ENCODE assay signal across 13 cellular contexts in the genomic region with DNA sequence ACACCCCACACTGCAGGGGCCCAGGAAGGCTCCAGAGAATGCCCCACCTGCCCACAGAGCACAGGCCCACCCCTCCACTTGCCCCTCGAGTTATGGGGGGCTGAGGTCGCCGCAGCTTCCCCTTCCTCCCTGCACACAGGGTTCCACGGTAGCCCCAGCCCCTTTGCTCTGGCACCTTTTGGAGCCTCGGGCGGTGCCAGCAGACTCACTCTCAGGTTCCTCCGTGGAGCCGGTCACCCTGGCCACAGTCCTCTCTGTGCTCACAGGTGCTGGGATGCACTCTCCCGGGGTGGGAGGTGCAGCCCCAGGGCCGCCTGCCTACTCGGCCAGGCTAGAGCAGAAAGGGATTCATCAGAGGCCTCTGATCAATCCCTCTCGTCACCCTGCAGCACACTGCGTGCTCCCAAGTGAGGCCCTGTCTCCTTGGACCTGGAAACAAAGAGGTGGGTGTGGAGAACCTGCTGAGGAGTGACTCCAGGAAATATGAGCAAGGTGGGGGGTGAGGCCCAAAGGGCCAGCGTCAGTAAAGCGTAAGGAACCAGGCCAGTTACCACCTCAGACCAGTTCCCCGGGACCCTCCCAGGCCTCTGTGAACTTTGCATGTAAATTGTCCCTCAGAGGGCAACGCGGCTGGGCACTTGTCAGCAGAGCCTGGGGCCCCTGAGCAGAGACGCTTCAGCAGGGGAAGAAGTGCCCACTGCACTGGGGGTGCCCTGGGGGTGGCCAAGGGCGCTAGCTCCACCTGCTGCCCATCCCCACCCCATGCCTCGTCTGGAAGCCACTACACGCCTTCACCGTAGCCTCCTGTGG.
"Had no signal": no experiment of that assay in that cellular context is flagged by ENCODE, and none has a peak within 500 bp of the region (broad histone marks: within the 10 kb centered on the region; RNA-seq: fewer than 3 reads in every experiment).

No MANE protein-coding gene starts in this region.

- H3K36me3 ChIP-seq: esophagus squamous epithelium, right atrium auricular region, tibial nerve had no signal

- H3K36me3 Mint-ChIP-seq: activated naive CD8-positive, alpha-beta T cell treated with anti-CD3 and anti-CD28 coated beads, Interleukin-2, amount 10 ng/mL, durations not matched to agents 7 days and 5 days; naive B cell; stimulated activated naive B cell treated with anti-CD40 and anti-IgM and Interleukin-4, amounts not matched to agents 10 μg/mL and 1 μg/mL and 100 μg/mL, for 72 hours had no signal

- H3K4me1 ChIP-seq: esophagus squamous epithelium, right atrium auricular region had no signal

- H3K4me3 Mint-ChIP-seq: activated CD8-positive, alpha-beta T cell treated with anti-CD3 and anti-CD28 coated beads, Interleukin-2, amount 10 ng/mL, durations not matched to agents 7 days and 5 days; activated naive CD8-positive, alpha-beta T cell treated with anti-CD3 and anti-CD28 coated beads, Interleukin-2, amount 10 ng/mL, durations not matched to agents 7 days and 5 days; naive B cell; stimulated activated naive B cell treated with anti-CD40 and anti-IgM and Interleukin-4, amounts not matched to agents 10 μg/mL and 1 μg/mL and 100 μg/mL, for 72 hours had no signal

- DNase-seq: activated CD4-positive, alpha-beta T cell treated with anti-CD3 and anti-CD28 coated beads for 1 hour; activated CD8-positive, alpha-beta memory T cell treated with anti-CD3 and anti-CD28 coated beads, Interleukin-2, amount 50 U/mL, for 48 hours; activated CD8-positive, alpha-beta T cell treated with anti-CD3 and anti-CD28 coated beads, Interleukin-2, amount 10 ng/mL, durations not matched to agents 7 days and 5 days; activated naive CD8-positive, alpha-beta T cell treated with anti-CD3 and anti-CD28 coated beads, Interleukin-2, amount 10 ng/mL, durations not matched to agents 7 days and 5 days; esophagus squamous epithelium; foreskin fibroblast; midbrain; naive B cell; stimulated activated CD4-positive, alpha-beta T cell treated with anti-CD3 and anti-CD28 coated beads, Interleukin-1b, Interleukin-23, amount 100 ng/mL, for 48 hours; stimulated activated naive B cell treated with anti-CD40 and anti-IgM and Interleukin-4, amounts not matched to agents 10 μg/mL and 1 μg/mL and 100 μg/mL, for 72 hours had no signal

- H3K9me3 ChIP-seq: esophagus squamous epithelium, right atrium auricular region, tibial nerve had no signal

- H3K27ac Mint-ChIP-seq: activated CD8-positive, alpha-beta T cell treated with anti-CD3 and anti-CD28 coated beads, Interleukin-2, amount 10 ng/mL, durations not matched to agents 7 days and 5 days; activated naive CD8-positive, alpha-beta T cell treated with anti-CD3 and anti-CD28 coated beads, Interleukin-2, amount 10 ng/mL, durations not matched to agents 7 days and 5 days; naive B cell; stimulated activated naive B cell treated with anti-CD40 and anti-IgM and Interleukin-4, amounts not matched to agents 10 μg/mL and 1 μg/mL and 100 μg/mL, for 72 hours had no signal

- H3K4me1 Mint-ChIP-seq: activated naive CD8-positive, alpha-beta T cell treated with anti-CD3 and anti-CD28 coated beads, Interleukin-2, amount 10 ng/mL, durations not matched to agents 7 days and 5 days; stimulated activated naive B cell treated with anti-CD40 and anti-IgM and Interleukin-4, amounts not matched to agents 10 μg/mL and 1 μg/mL and 100 μg/mL, for 72 hours had no signal

- H3K4me2 ChIP-seq: smooth muscle cell had no signal

- H3K27me3 ChIP-seq: right atrium auricular region had no signal

- ATAC-seq: activated CD8-positive, alpha-beta T cell treated with anti-CD3 and anti-CD28 coated beads, Interleukin-2, amount 10 ng/mL, durations not matched to agents 7 days and 5 days; stimulated activated naive B cell treated with anti-CD40 and anti-IgM and Interleukin-4, amounts not matched to agents 10 μg/mL and 1 μg/mL and 100 μg/mL, for 72 hours had no signal

- H3K27ac ChIP-seq: esophagus squamous epithelium, right atrium auricular region, tibial nerve had no signal

- H3K9me3 Mint-ChIP-seq: activated naive CD8-positive, alpha-beta T cell treated with anti-CD3 and anti-CD28 coated beads, Interleukin-2, amount 10 ng/mL, durations not matched to agents 7 days and 5 days; naive B cell; stimulated activated naive B cell treated with anti-CD40 and anti-IgM and Interleukin-4, amounts not matched to agents 10 μg/mL and 1 μg/mL and 100 μg/mL, for 72 hours had no signal

- H3K4me3 ChIP-seq: esophagus squamous epithelium, right atrium auricular region, smooth muscle cell, tibial nerve had no signal
